ENCODE assay signal across 15 cellular contexts in the genomic region with DNA sequence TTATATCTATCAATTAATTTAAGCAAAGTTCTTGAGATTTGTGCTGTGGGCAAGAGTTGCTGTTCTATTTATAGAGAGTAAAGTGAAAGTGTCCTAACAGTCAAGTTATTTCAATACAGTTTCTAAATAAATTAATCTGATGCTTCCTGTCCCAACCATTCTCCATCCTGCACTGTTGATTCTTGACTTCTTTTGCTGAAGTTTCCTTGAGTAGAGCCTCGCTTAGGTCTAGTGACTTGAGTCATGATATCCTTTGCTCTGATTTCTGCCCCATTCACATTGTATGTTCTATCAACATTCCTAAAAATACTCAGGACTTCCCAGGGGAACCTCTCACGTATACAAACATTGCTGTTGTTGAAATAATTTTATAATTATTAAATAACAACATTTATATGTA.
DNase-seq lines count a peak whose midpoint lies in the region; ATAC-seq and TF ChIP-seq lines count a peak whose summit lies in the region.
"Had no signal": no experiment of that assay in that cellular context is flagged by ENCODE, and none has a peak within 500 bp of the region (broad histone marks: within the 10 kb centered on the region; RNA-seq: fewer than 3 reads in every experiment).

No MANE protein-coding gene starts in this region.

- H3K56ac ChIP-seq in IMR-90 (ENCODE audit: extremely low read depth, insufficient read depth, low read length), result no peak overlapping the region

- H3K79me2 ChIP-seq in SU-DHL-6 (ENCODE audit: insufficient read depth, low read length) (no peaks in the 10 kb centered on the region), fibroblast of lung (ENCODE audit: control insufficient read depth, insufficient read depth, low read length) (no peaks in the 10 kb centered on the region), smooth muscle cell (ENCODE audit: low read depth) (no peaks in the 10 kb centered on the region)

- no peak overlapping the region for H2AK9ac ChIP-seq in IMR-90 (replicated peaks; ENCODE audit: low read depth, low read length, poor library complexity)

- no peak overlapping the region for H2BK5ac ChIP-seq in IMR-90 (ENCODE audit: low read depth, low read length, poor library complexity, severe bottlenecking)

- no peak overlapping the region for H2BK20ac ChIP-seq in IMR-90 (ENCODE audit: low read depth, low read length)

- DNase-seq in IMR-90, result no peak
- no peak for DNase-seq in fibroblast of lung (ENCODE audit: low read depth in 2 of 2)
- DNase-seq in smooth muscle cell (lab: John Stamatoyannopoulos, UW; ENCODE audit: unreplicated experiment), result no peak
- no peak for DNase-seq in middle frontal gyrus (ENCODE audit: extremely low spot score, low spot score)
- no peak for DNase-seq in A673 (ENCODE audit: low spot score)
- DNase-seq: AML-193; Calu3; CD8-positive, alpha-beta T cell; DMS79 treated with DMSO at 0.1 percent for 48 hours; GF-D8; H9 had no signal

- no peak for TF ChIP-seq RAD21 in IMR-90 (IDR thresholded peaks at IDR 0.05; ENCODE audit: low read length)

- H3K9me1 ChIP-seq in IMR-90 (ENCODE audit: insufficient read depth, low read length), result peaks cover 3% of the 10 kb centered on the region; the same call in 1 of the 2 replicates

- POLR2A ChIA-PET in IMR-90 (lab: Charles Lee; ENCODE audit: unreplicated experiment) (no interaction called here), A673 (lab: Charles Lee; ENCODE audit: low non-redundant PET) (no interaction called here)

- H3K18ac ChIP-seq in IMR-90 (ENCODE audit: low read depth, low read length), result peak overlapping the region; percentile 46; the same call in 1 of the 2 replicates

- H3K4ac ChIP-seq in IMR-90 (ENCODE audit: low read depth, low read length), result no peak overlapping the region

- H4K20me1 ChIP-seq in IMR-90 (ENCODE audit: insufficient read depth, low read length) (no peaks in the 10 kb centered on the region), SU-DHL-6 (ENCODE audit: low read depth, low read length) (no peaks in the 10 kb centered on the region), fibroblast of lung (ENCODE audit: control insufficient read depth, extremely low read depth, insufficient read depth, low read length) (no peaks in the 10 kb centered on the region), smooth muscle cell (ENCODE audit: low read depth) (no peaks in the 10 kb centered on the region)

- H3K14ac ChIP-seq in IMR-90 (replicated peaks; ENCODE audit: low read depth, low read length), result no peak overlapping the region

- no peak overlapping the region for H2AK5ac ChIP-seq in IMR-90 (ENCODE audit: low read depth, low read length)

- TF ChIP-seq CTCF in IMR-90 (conservative IDR thresholded peaks at IDR 0.05; ENCODE audit: low read depth, low read length) (no peak), SU-DHL-6 (IDR thresholded peaks at IDR 0.05; ENCODE audit: insufficient read depth, low read length, poor library complexity, severe bottlenecking) (no peak), fibroblast of lung (conservative IDR thresholded peaks at IDR 0.05 in 1 of 2, IDR thresholded peaks at IDR 0.05 in 1 of 2; ENCODE audit: low read depth in 1 of 2, low read length in 2 of 2) (no peak), smooth muscle cell (IDR thresholded peaks at IDR 0.05; ENCODE audit: borderline replicate concordance, insufficient read depth, poor library complexity, severe bottlenecking) (no peak), A673 (conservative IDR thresholded peaks at IDR 0.05; ENCODE audit: low read depth, low read length) (no peak)

- H4K5ac ChIP-seq in IMR-90 (ENCODE audit: low read depth, low read length), result no peak overlapping the region

- H3K9ac ChIP-seq in IMR-90 (ENCODE audit: low read depth, low read length), result no peak overlapping the region
- H3K9ac ChIP-seq in SU-DHL-6 (ENCODE audit: low read length), result no peak overlapping the region
- no peak overlapping the region for H3K9ac ChIP-seq in fibroblast of lung (ENCODE audit: insufficient read depth, low read length)
- H3K9ac ChIP-seq in smooth muscle cell (ENCODE audit: low read depth), result no peak overlapping the region

- ATAC-seq in IMR-90 (ENCODE audit: low read depth) (no peak), HG03045 (IDR thresholded peaks at IDR 0.05; ENCODE audit: unreplicated experiment) (no peak)
- ATAC-seq: CD8-positive, alpha-beta T cell; K562 had no signal

- TF ChIP-seq POLR2A in IMR-90 (IDR thresholded peaks at IDR 0.05; ENCODE audit: low read depth, low read length), result no peak

- peak overlapping the region; percentile 40; the same call in 1 of the 3 replicates for H2BK15ac ChIP-seq in IMR-90 (ENCODE audit: low read depth, low read length)

- H3F3A ChIP-seq in SU-DHL-6 (ENCODE audit: insufficient read depth), result no peaks in the 10 kb centered on the region
- no peaks in the 10 kb centered on the region for H3F3A ChIP-seq in smooth muscle cell (ENCODE audit: low read depth)

- intact Hi-C loops in IMR-90 (cut with micrococcal nuclease) (no loop called here), A673 (cut with micrococcal nuclease; ENCODE audit: unreplicated experiment) (no loop called here)

- H3K9me3 ChIP-seq in IMR-90 (ENCODE audit: control insufficient read depth, insufficient read depth, low read length) (no peaks in the 10 kb centered on the region), SU-DHL-6 (ENCODE audit: insufficient read depth, low read length) (no peaks in the 10 kb centered on the region), fibroblast of lung (ENCODE audit: control insufficient read depth, insufficient read depth, low read depth, low read length) (no peaks in the 10 kb centered on the region), smooth muscle cell (replicated peaks; ENCODE audit: low read depth) (no peaks in the 10 kb centered on the region), A673 (ENCODE audit: low read depth, low read length, poor library complexity, severe bottlenecking) (no peaks in the 10 kb centered on the region)

- in situ Hi-C loops in IMR-90 (cut with MboI; ENCODE audit: low sequenced_read_pairs), result no loop called here

- H3K27me3 ChIP-seq in IMR-90 (ENCODE audit: control insufficient read depth, insufficient read depth, low read length), result no peaks in the 10 kb centered on the region
- no peaks in the 10 kb centered on the region for H3K27me3 ChIP-seq in SU-DHL-6 (ENCODE audit: low read length)
- H3K27me3 ChIP-seq in fibroblast of lung (ENCODE audit: control insufficient read depth, insufficient read depth, low read length), result no peaks in the 10 kb centered on the region
- no peaks in the 10 kb centered on the region for H3K27me3 ChIP-seq in smooth muscle cell (ENCODE audit: low read depth)
- no peaks in the 10 kb centered on the region for H3K27me3 ChIP-seq in A673 (replicated peaks; ENCODE audit: insufficient read depth, low read depth, low read length, poor library complexity)

- H3K4me2 ChIP-seq in IMR-90 (ENCODE audit: low read depth, low read length) (no peak overlapping the region), SU-DHL-6 (ENCODE audit: low read depth, low read length, poor library complexity, severe bottlenecking) (no peak overlapping the region), fibroblast of lung (ENCODE audit: extremely low read depth, insufficient read depth, low read length) (no peak overlapping the region), smooth muscle cell (no peak overlapping the region)

- no peaks in the 10 kb centered on the region for H3K36me3 ChIP-seq in IMR-90 (ENCODE audit: control insufficient read depth, insufficient read depth, low read length)
- no peaks in the 10 kb centered on the region for H3K36me3 ChIP-seq in SU-DHL-6 (ENCODE audit: low read length)
- H3K36me3 ChIP-seq in fibroblast of lung (ENCODE audit: control insufficient read depth, insufficient read depth, low read length), result no peaks in the 10 kb centered on the region
- H3K36me3 ChIP-seq in smooth muscle cell (ENCODE audit: low read depth), result no peaks in the 10 kb centered on the region
- no peaks in the 10 kb centered on the region for H3K36me3 ChIP-seq in A673 (ENCODE audit: insufficient read depth, low read length, poor library complexity, severe bottlenecking)

- H3K9me2 ChIP-seq in SU-DHL-6 (replicated peaks; ENCODE audit: insufficient read depth, low read length), result no peaks in the 10 kb centered on the region

- no peak overlapping the region; the same call in 1 of the 2 replicates for H4K91ac ChIP-seq in IMR-90 (ENCODE audit: insufficient read depth, low read depth, low read length)

- no peak overlapping the region for H3K4me3 ChIP-seq in IMR-90 (ENCODE audit: insufficient read depth, low read depth, low read length)
- no peak overlapping the region for H3K4me3 ChIP-seq in SU-DHL-6 (ENCODE audit: insufficient read depth, low read length, poor library complexity, severe bottlenecking)
- H3K4me3 ChIP-seq in fibroblast of lung (replicated peaks in 1 of 4; ENCODE audit: control extremely low read depth in 1 of 4, insufficient read depth in 1 of 4, low read depth in 3 of 4, low read length in 4 of 4), result no peak overlapping the region
- no peak overlapping the region for H3K4me3 ChIP-seq in smooth muscle cell
- no peak overlapping the region for H3K4me3 ChIP-seq in A673 (ENCODE audit: low read depth, low read length, poor library complexity, severe bottlenecking)
- H3K4me3 ChIP-seq: K562 had no signal

- no peak overlapping the region; the same call in 1 of the 2 replicates for H3K23ac ChIP-seq in IMR-90 (ENCODE audit: low read depth, low read length)

- no peak overlapping the region for H2BK120ac ChIP-seq in IMR-90 (ENCODE audit: low read depth, low read length)

- no peaks in the 10 kb centered on the region; the same call in 1 of the 2 replicates for H3K4me1 ChIP-seq in IMR-90 (ENCODE audit: control insufficient read depth, insufficient read depth, low read length)
- H3K4me1 ChIP-seq in fibroblast of lung (ENCODE audit: control insufficient read depth, extremely low read depth, insufficient read depth, low read length), result no peaks in the 10 kb centered on the region
- H3K4me1 ChIP-seq in smooth muscle cell (ENCODE audit: low read depth), result no peaks in the 10 kb centered on the region
- no peaks in the 10 kb centered on the region for H3K4me1 ChIP-seq in A673 (ENCODE audit: insufficient read depth, low read length, poor library complexity, severe bottlenecking)

- dilution Hi-C loops in IMR-90 (cut with HindIII; ENCODE audit: low sequenced_read_pairs, unreplicated experiment), result no loop called here

- WGBS in IMR-90 (ENCODE audit: extremely low coverage in 2 of 2, insufficient read length in 1 of 2), 2 experiments, result no CpG with 5 or more reads among the region's 2 CpGs
- 89% methylated on average over 2 of the region's 2 CpGs for WGBS in smooth muscle cell (ENCODE audit: low lambda C conversion rate)

- H3K79me1 ChIP-seq in IMR-90 (ENCODE audit: low read depth in 1 of 2, low read length in 2 of 2), result no peaks in the 10 kb centered on the region; a peak in 1 of 4 replicates

- no peak overlapping the region for H3K27ac ChIP-seq in IMR-90 (ENCODE audit: insufficient read depth, low read length)
- no peak overlapping the region for H3K27ac ChIP-seq in SU-DHL-6 (ENCODE audit: low read depth, low read length)
- H3K27ac ChIP-seq in fibroblast of lung (ENCODE audit: insufficient read depth, low read length), result no peak overlapping the region
- no peak overlapping the region for H3K27ac ChIP-seq in smooth muscle cell (ENCODE audit: low read depth)
- H3K27ac ChIP-seq in A673 (ENCODE audit: low read depth, low read length, poor library complexity, severe bottlenecking), result no peak overlapping the region
- H3K27ac ChIP-seq: HL-60 had no signal

- H2AFZ ChIP-seq in IMR-90 (replicated peaks; ENCODE audit: low read length, poor library complexity) (no peak overlapping the region), SU-DHL-6 (ENCODE audit: low read depth, low read length, severe bottlenecking) (peak overlapping the region; percentile 63), fibroblast of lung (ENCODE audit: low read length) (peak overlapping the region; percentile 43), smooth muscle cell (ENCODE audit: low read depth) (peak overlapping the region; percentile 48)

- no TSS peak for BruUV-seq in IMR-90 (replicated peaks; lab: Mats Ljungman, UMichigan)
- no TSS peak for BruUV-seq in A673 (replicated peaks; lab: Mats Ljungman, UMichigan)

- H4K8ac ChIP-seq in IMR-90 (ENCODE audit: low read depth in 2 of 2, low read length in 2 of 2), result no peak overlapping the region

- CTCF ChIA-PET in IMR-90 (lab: Yijun Ruan, JAX), result no interaction called here
- CTCF ChIA-PET in A673 (lab: Charles Lee), result no interaction called here
